Comparison of ENCODE assay signal across 2 cellular contexts in genomic region chr17:81016575-81016974, GRCh38.
TF ChIP-seq lines count a peak whose summit lies in the region.

No MANE protein-coding gene starts in this region.

TF ChIP-seq in HEK293, 187 proteins besides CTCF, POLR2A, EP300 and RAD21:
- TF ChIP-seq ZNF624 (tag by site-specific recombination; IDR thresholded peaks at IDR 0.05), result no peak
- TF ChIP-seq HIC1 (tag by site-specific recombination; IDR thresholded peaks at IDR 0.05), result no peak
- peak; percentile 53 for TF ChIP-seq SETDB1 (IDR thresholded peaks at IDR 0.05; ENCODE audit: insufficient read length, low read length)
- TF ChIP-seq SCRT2 (tag by site-specific recombination; IDR thresholded peaks at IDR 0.05), result no peak
- TF ChIP-seq ZNF48 (tag by site-specific recombination; IDR thresholded peaks at IDR 0.05), result no peak
- no peak for TF ChIP-seq ZNF433 (tag by site-specific recombination; IDR thresholded peaks at IDR 0.05; ENCODE audit: low read depth)
- TF ChIP-seq GFI1B (tag by site-specific recombination; IDR thresholded peaks at IDR 0.05), result no peak
TF ChIP-seq in HEK293: peak in this region for 1.

TF ChIP-seq in K562, 482 proteins besides CTCF, POLR2A, EP300 and RAD21:
- TF ChIP-seq ZEB2 (IDR thresholded peaks at IDR 0.05) (peak; percentile 52; the same call in 1 of the 2 replicates), ZNF280B (CRISPR knock-in tag; IDR thresholded peaks at IDR 0.05) (0 out of 2 replicates have a peak, but pooled peaks have one; percentile 21), ZNF253 (CRISPR knock-in tag; conservative IDR thresholded peaks at IDR 0.05) (no peak), CBX1 (IDR thresholded peaks at IDR 0.05; ENCODE audit: low read depth) (peak; percentile 31; the same call in 1 of the 2 replicates), CBX3 (IDR thresholded peaks at IDR 0.05; ENCODE audit: borderline replicate concordance in 1 of 2, low read length in 2 of 2) (peak in 1 of 2 experiments; percentile 90; a peak in 2 of 3 replicates), TFAP4 (CRISPR knock-in tag; IDR thresholded peaks at IDR 0.05; ENCODE audit: borderline replicate concordance) (no peak), ZNF324 (CRISPR knock-in tag; IDR thresholded peaks at IDR 0.05) (peak; percentile 100), ZNF445 (CRISPR knock-in tag; IDR thresholded peaks at IDR 0.05; ENCODE audit: low read depth) (peak; percentile 60; the same call in 1 of the 2 replicates), CBX5 (IDR thresholded peaks at IDR 0.05; ENCODE audit: borderline replicate concordance, low read depth) (peak; percentile 66; the same call in 1 of the 2 replicates), NONO (IDR thresholded peaks at IDR 0.05; ENCODE audit: low read depth in 2 of 2, low read length in 1 of 2) (no peak), ZNF766 (CRISPR knock-in tag; conservative IDR thresholded peaks at IDR 0.05) (peak; percentile 85), SP2 (IDR thresholded peaks at IDR 0.05; ENCODE audit: extremely low read depth, low read depth, low read length, poor library complexity, severe bottlenecking) (no peak), TRIM24 (IDR thresholded peaks at IDR 0.05) (peak; percentile 73; a peak in 3 of 4 replicates), ZNF280A (IDR thresholded peaks at IDR 0.05; ENCODE audit: low read depth, partially characterized antibody) (peak; percentile 73), ZNF140 (CRISPR knock-in tag; IDR thresholded peaks at IDR 0.05) (no peak), TRIM28 (IDR thresholded peaks at IDR 0.05) (peak; percentile 89)
TF ChIP-seq in K562: peak in this region for 11.
